In the genomic region with DNA sequence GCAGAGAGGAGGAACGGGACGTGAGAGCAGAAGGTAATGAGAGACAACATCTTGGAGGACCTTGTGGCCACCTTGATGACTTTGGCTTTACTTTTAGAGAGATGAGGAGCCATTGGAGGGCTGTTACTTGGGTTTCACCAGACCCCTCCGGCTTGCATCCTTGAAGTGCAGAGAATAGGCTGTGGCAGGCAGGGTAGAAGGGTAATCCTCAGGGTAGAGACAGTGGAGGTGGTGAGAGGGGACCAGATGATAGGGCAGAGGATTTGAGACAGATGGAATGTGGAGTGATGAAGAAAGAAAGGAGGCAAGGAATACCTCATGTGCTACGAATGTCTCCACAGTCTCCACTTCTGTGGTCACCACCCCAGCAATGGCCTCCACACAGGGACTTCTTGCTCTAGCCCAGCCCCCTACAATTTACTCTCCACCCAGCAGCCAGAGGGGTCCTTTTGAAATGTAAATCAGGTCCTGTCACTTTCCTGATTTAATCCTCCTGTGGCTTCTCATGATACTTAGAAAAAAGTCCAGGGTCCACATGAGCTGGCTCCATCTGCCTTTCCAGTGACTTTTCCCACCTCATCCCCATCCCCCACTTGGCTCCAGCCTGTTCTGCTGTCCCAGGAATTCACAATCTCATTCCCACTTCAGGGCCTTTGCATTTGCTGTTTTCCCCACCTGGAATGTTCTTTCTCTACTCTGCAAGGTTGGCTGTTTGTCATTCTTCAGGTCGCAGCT, we compare ENCODE assay signal across 31 cellular contexts.
"Had no signal": no experiment of that assay in that cellular context is flagged by ENCODE, and none has a peak within 500 bp of the region (broad histone marks: within the 10 kb centered on the region; RNA-seq: fewer than 3 reads in every experiment).

No MANE protein-coding gene starts in this region.

- H3K4me3 ChIP-seq: K562, PC-9 had no signal

- ATAC-seq: activated CD8-positive, alpha-beta memory T cell treated with anti-CD3 and anti-CD28 coated beads, Interleukin-2, amount 10 ng/mL, durations not matched to agents 7 days and 5 days; activated naive CD8-positive, alpha-beta T cell treated with anti-CD3 and anti-CD28 coated beads, Interleukin-2, amount 50 U/mL, for 24 hours; K562; Right ventricle myocardium inferior had no signal

- DNase-seq: activated CD4-positive, alpha-beta memory T cell treated with anti-CD3 and anti-CD28 coated beads, Interleukin-2, amount 10 ng/mL, durations not matched to agents 7 days and 5 days; activated CD4-positive, alpha-beta T cell treated with anti-CD3 and anti-CD28 coated beads for 1 hour; activated CD4-positive, alpha-beta T cell treated with anti-CD3 and anti-CD28 coated beads for 48 hours; activated CD4-positive, CD25-positive, alpha-beta regulatory T cell; activated CD8-positive, alpha-beta memory T cell treated with anti-CD3 and anti-CD28 coated beads for 24 hours; activated CD8-positive, alpha-beta memory T cell treated with anti-CD3 and anti-CD28 coated beads, Interleukin-2, amount 10 ng/mL, durations not matched to agents 7 days and 5 days; activated CD8-positive, alpha-beta memory T cell treated with anti-CD3 and anti-CD28 coated beads, Interleukin-2, amount 50 U/mL, for 48 hours; activated effector memory CD4-positive, alpha-beta T cell treated with Interleukin-2 at 50 U/mL for 16 hours; activated naive CD4-positive, alpha-beta T cell treated with anti-CD3 and anti-CD28 coated beads, Interleukin-2, amount 10 ng/mL, durations not matched to agents 7 days and 5 days; activated naive CD8-positive, alpha-beta T cell treated with anti-CD3 and anti-CD28 coated beads, Interleukin-2, amount 50 U/mL, for 24 hours; anterior cingulate cortex; brain microvascular endothelial cell; NCI-H1092 treated with DMSO at 0.1 percent for 48 hours; NCI-H1417; NCI-H146; NCI-H187; NCI-H2029 treated with DMSO at 0.1 percent for 48 hours; NCI-H2107; NCI-H2171 treated with DMSO at 0.1 percent for 48 hours; NCI-H2227 treated with DMSO at 0.1 percent for 48 hours; NCI-H446; NCI-H510A treated with DMSO at 0.1 percent for 48 hours; NCI-H526 treated with DMSO at 0.1 percent for 48 hours; NCI-H774; PC-9; SW 1271; T1000; WERI-Rb-1 had no signal

- H3K27me3 ChIP-seq: brain microvascular endothelial cell had no signal

- H3K36me3 ChIP-seq: brain microvascular endothelial cell, WERI-Rb-1 had no signal

- H3K27ac ChIP-seq: brain microvascular endothelial cell, PC-9, RWPE1, WERI-Rb-1 had no signal

- H3K4me2 ChIP-seq: PC-9 had no signal
